ENCODE assay signal across 16 cellular contexts in the genomic region with DNA sequence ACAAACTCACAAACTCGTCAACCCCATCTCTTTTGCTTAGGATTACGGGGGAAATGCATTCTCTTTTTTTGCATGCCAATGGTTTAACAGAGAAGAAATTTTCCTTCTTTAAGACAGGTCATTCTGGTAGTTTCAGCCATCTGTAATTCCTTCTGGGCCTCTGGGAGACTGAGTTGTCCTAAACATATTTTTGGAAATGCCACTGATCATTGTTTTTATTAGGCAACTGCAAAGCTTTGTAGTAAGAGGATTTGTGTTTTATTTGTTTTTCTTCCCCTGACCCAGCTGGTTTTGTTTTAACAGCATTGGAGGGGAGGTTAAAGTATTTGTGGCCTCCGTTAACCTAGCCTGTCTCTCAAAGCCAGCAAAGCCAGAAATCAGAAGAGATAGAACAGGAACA.
"Had no signal": no experiment of that assay in that cellular context is flagged by ENCODE, and none has a peak within 500 bp of the region (broad histone marks: within the 10 kb centered on the region; RNA-seq: fewer than 3 reads in every experiment).

No MANE protein-coding gene starts in this region.

- H3K4me3 ChIP-seq: hepatocyte, upper lobe of left lung had no signal

- H3K27ac Mint-ChIP-seq: activated CD4-positive, alpha-beta T cell treated with anti-CD3 and anti-CD28 coated beads, Interleukin-2, amount 10 ng/mL, durations not matched to agents 24 days and 14 days; activated naive CD8-positive, alpha-beta T cell had no signal

- DNase-seq: activated CD4-positive, alpha-beta T cell treated with anti-CD3 and anti-CD28 coated beads, Interleukin-2, amount 10 ng/mL, durations not matched to agents 24 days and 14 days; activated CD4-positive, CD25-positive, alpha-beta regulatory T cell; activated CD8-positive, alpha-beta memory T cell treated with anti-CD3 and anti-CD28 coated beads, Interleukin-2, amount 50 U/mL, for 48 hours; activated gamma-delta T cell treated with Interleukin-2 at 50 U/mL for 16 hours; brain microvascular endothelial cell; cortex of kidney; effector CD8-positive, alpha-beta T cell; midbrain; retina; stimulated activated CD4-positive, alpha-beta T cell treated with anti-CD3 and anti-CD28 coated beads, Interleukin-4, amount 100 ng/mL, for 4 hours; stimulated activated CD8-positive, alpha-beta memory T cell treated with anti-CD3 and anti-CD28 coated beads, Interleukin-4, amount 100 ng/mL, for 48 hours; stimulated activated naive CD4-positive, alpha-beta T cell treated with Interleukin-2 at 50 U/mL for 16 hours; upper lobe of left lung had no signal

- H3K27me3 Mint-ChIP-seq: activated naive CD8-positive, alpha-beta T cell had no signal

- H3K4me3 Mint-ChIP-seq: activated CD4-positive, alpha-beta T cell treated with anti-CD3 and anti-CD28 coated beads, Interleukin-2, amount 10 ng/mL, durations not matched to agents 24 days and 14 days; activated naive CD8-positive, alpha-beta T cell had no signal

- H3K9me3 Mint-ChIP-seq: activated CD4-positive, alpha-beta T cell treated with anti-CD3 and anti-CD28 coated beads, Interleukin-2, amount 10 ng/mL, durations not matched to agents 24 days and 14 days had no signal

- H3K9me3 ChIP-seq: neutrophil, upper lobe of left lung had no signal

- H3K27me3 ChIP-seq: brain microvascular endothelial cell, hepatocyte, neutrophil, upper lobe of left lung had no signal

- H3K4me1 Mint-ChIP-seq: activated CD4-positive, alpha-beta T cell treated with anti-CD3 and anti-CD28 coated beads, Interleukin-2, amount 10 ng/mL, durations not matched to agents 24 days and 14 days had no signal

- H3K36me3 ChIP-seq: brain microvascular endothelial cell, neutrophil, upper lobe of left lung had no signal

- H3K27ac ChIP-seq: brain microvascular endothelial cell, neutrophil had no signal
